1 cellular context compared by ENCODE assay signal in the genomic region with DNA sequence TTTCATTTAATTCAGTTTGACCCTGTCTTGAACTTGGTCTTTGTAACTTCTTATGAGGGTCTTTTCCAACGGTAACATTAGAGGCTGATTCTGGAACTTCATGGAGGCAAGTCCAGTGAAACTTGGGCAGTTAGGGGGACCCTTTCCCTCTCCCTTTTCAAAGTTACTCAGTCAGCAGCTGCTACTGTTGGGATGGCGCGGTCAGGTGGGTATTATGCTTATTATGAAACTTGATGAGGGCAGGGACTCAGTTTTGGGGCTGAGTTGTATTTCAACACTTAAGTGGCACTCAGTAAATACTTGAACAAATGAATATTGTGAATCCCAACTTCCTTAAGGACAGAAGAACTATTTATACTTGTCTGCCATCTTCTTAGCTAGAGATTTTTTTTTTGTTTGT.
TF ChIP-seq lines count a peak whose summit lies in the region.

No MANE protein-coding gene starts in this region.

TF ChIP-seq in SK-N-SH, 30 proteins besides CTCF, POLR2A, EP300 and RAD21 (continued from another document):
- no peak for TF ChIP-seq ELF1 (IDR thresholded peaks at IDR 0.05)
TF ChIP-seq in SK-N-SH: peak in this region for 0.
